ENCODE assay signal across 29 cellular contexts in the genomic region with DNA sequence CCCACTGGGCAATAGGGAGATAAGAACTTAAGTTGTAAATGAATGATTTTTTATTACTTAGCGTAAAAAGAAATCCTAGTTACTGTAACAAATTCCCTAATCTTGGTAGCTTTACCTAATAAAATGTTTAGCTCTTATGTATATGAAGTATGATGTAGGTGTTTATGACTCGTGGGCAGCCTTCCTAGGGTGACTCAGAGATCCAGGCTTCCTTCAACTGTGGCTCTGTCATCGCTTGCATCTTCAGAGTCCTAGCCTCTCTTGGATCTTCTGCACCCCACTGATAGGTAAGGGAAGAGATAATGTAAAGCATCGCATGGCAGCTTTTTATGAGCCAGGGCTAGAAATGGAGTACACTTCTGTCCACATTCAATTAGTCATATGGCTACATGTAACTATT.
DNase-seq lines count a peak whose midpoint lies in the region; ATAC-seq and TF ChIP-seq lines count a peak whose summit lies in the region.
"Had no signal": no experiment of that assay in that cellular context is flagged by ENCODE, and none has a peak within 500 bp of the region (broad histone marks: within the 10 kb centered on the region; RNA-seq: fewer than 3 reads in every experiment).

No MANE protein-coding gene starts in this region.

- H3K27ac ChIP-seq in SJSA1 (peak overlapping the region; percentile 60), lower lobe of right lung (no peak overlapping the region)
- H3K27ac ChIP-seq: KMS-11, PC-9, RWPE1 had no signal

- peaks cover 30% of the 10 kb centered on the region for H3K4me1 ChIP-seq in SJSA1 (replicated peaks)
- H3K4me1 ChIP-seq in lower lobe of right lung: no peaks in the 10 kb centered on the region
- H3K4me1 ChIP-seq: BE2C had no signal

- TF ChIP-seq CTCF in foreskin fibroblast (IDR thresholded peaks at IDR 0.05; ENCODE audit: low read depth, low read length) (no peak), lower lobe of right lung (IDR thresholded peaks at IDR 0.05) (no peak)

- DNase-seq in EH (ENCODE audit: low read depth) (peak; percentile 38), HT1080 (ENCODE audit: low read depth) (peak; percentile 1), SJSA1 (ENCODE audit: low read depth in 1 of 2, low spot score in 2 of 2) (no peak), foreskin fibroblast (peak; percentile 43 to 69), left ventricle myocardium superior (no peak), kidney glomerular epithelial cell (lab: John Stamatoyannopoulos, UW) (no peak), lower lobe of right lung (no peak)
- no peak for DNase-seq in activated CD8-positive, alpha-beta memory T cell treated with anti-CD3 and anti-CD28 coated beads, Interleukin-2, amount 50 U/mL, for 48 hours
- DNase-seq: 8988T; ACHN; BE2C; DMS153; GDM1; GOT3; HCEC 1CT; MV-4-11; NCI-H1105 treated with DMSO at 0.1 percent for 48 hours; NCI-H2029; NCI-H446 treated with DMSO at 0.1 percent for 48 hours; NCI-H526; NCI-H82; NK-92 treated with Interleukin-12 subunit alpha and Interleukin-12 subunit beta, amount 100 ng/mL, for 24 hours; PC-9; SIG-M5; SK-N-SH; SW 1271 had no signal

- H3K9me3 ChIP-seq in SJSA1 (replicated peaks) (no peaks in the 10 kb centered on the region), lower lobe of right lung (no peaks in the 10 kb centered on the region)
- H3K9me3 ChIP-seq: BE2C, SK-N-SH had no signal

- H3K4me3 ChIP-seq in SJSA1 (no peak overlapping the region), foreskin fibroblast (ENCODE audit: low read depth in 1 of 2, low read length in 2 of 2) (no peak overlapping the region), lower lobe of right lung (no peak overlapping the region)
- H3K4me3 ChIP-seq: GM12878, PC-9 had no signal

- ATAC-seq in left ventricle myocardium superior: no peak
- no peak for ATAC-seq in lower lobe of right lung
- ATAC-seq: GM12878 had no signal

- H3K36me3 ChIP-seq in SJSA1: no peaks in the 10 kb centered on the region
- H3K36me3 ChIP-seq in lower lobe of right lung: no peaks in the 10 kb centered on the region
- H3K36me3 ChIP-seq: BE2C had no signal

- intact Hi-C loops in left ventricle myocardium superior (cut with micrococcal nuclease): no loop called here
- intact Hi-C loops in lower lobe of right lung (cut with DNase I): no loop called here

- H3K27me3 ChIP-seq in SJSA1 (replicated peaks): no peaks in the 10 kb centered on the region
- H3K27me3 ChIP-seq in lower lobe of right lung (ENCODE audit: low read depth): no peaks in the 10 kb centered on the region
- H3K27me3 ChIP-seq: BE2C had no signal

Comparison
In these comparisons a context has a peak if more than half of its experiments do, and no peak if none do; other contexts are left out.
1. DNase-seq: peak in EH (single experiment), HT1080 (single experiment) and foreskin fibroblast (2 of 2); none in SJSA1 (0 of 2), left ventricle myocardium superior (single experiment), kidney glomerular epithelial cell (single experiment), lower lobe of right lung (single experiment) and activated CD8-positive, alpha-beta memory T cell treated with anti-CD3 and anti-CD28 coated beads, Interleukin-2, amount 50 U/mL, for 48 hours (single experiment).